Comparison of ENCODE assay signal across 27 cellular contexts in genomic region chr9:18240213-18240612, GRCh38.
"Had no signal": no experiment of that assay in that cellular context is flagged by ENCODE, and none has a peak within 500 bp of the region (broad histone marks: within the 10 kb centered on the region; RNA-seq: fewer than 3 reads in every experiment).

No MANE protein-coding gene starts in this region.

- H3K4me3 ChIP-seq: heart right ventricle, hepatocyte, lower lobe of right lung, pancreas, prostate gland, right lobe of liver, skin epidermis, stomach, testis, thyroid gland, transverse colon, upper lobe of left lung, vagina had no signal

- ATAC-seq: lower lobe of right lung; naive thymus-derived CD4-positive, alpha-beta T cell; natural killer cell treated with Interleukin-12 subunit alpha and Interleukin-12 subunit beta and Interleukin-15 and Interleukin-18, amount 100 ng/mL, for 72 hours; pancreas; right lobe of liver; stimulated activated naive B cell treated with anti-CD40 and anti-IgM and Interleukin-4, amounts not matched to agents 10 μg/mL and 1 μg/mL and 100 μg/mL, for 72 hours; stimulated activated naive CD8-positive, alpha-beta T cell treated with anti-CD3 and anti-CD28 coated beads, Interleukin-15, Interleukin-2, amounts not matched to agents 100 U/mL and 50 U/mL, for 24 hours had no signal

- H3K9me3 ChIP-seq: lower lobe of right lung, pancreas, prostate gland, right lobe of liver, testis, thyroid gland, transverse colon, vagina had no signal

- H3K4me1 ChIP-seq: lower lobe of right lung, pancreas, prostate gland, right lobe of liver, stomach, testis, thyroid gland, transverse colon, upper lobe of left lung, vagina had no signal

- H3K36me3 ChIP-seq: heart right ventricle, lower lobe of right lung, pancreas, prostate gland, right lobe of liver, stomach, thyroid gland, transverse colon, upper lobe of left lung, vagina had no signal

- H3K27ac Mint-ChIP-seq: naive thymus-derived CD4-positive, alpha-beta T cell; natural killer cell treated with Interleukin-12 subunit alpha and Interleukin-12 subunit beta and Interleukin-15 and Interleukin-18, amount 100 ng/mL, for 72 hours; stimulated activated naive B cell treated with anti-CD40 and anti-IgM and Interleukin-4, amounts not matched to agents 10 μg/mL and 1 μg/mL and 100 μg/mL, for 72 hours had no signal

- DNase-seq: heart right ventricle; islet precursor cell; lower lobe of right lung; mammary epithelial cell; mesenchymal stem cell; naive thymus-derived CD4-positive, alpha-beta T cell; nucleus accumbens; pancreas; posterior cingulate gyrus; retina; right lobe of liver; stimulated activated CD4-positive, alpha-beta T cell treated with anti-CD3 and anti-CD28 coated beads, Interleukin-12 subunit alpha, Interleukin-12 subunit beta, amount 100 ng/mL, for 4 hours; stimulated activated CD4-positive, alpha-beta T cell treated with anti-CD3 and anti-CD28 coated beads, Interleukin-15, amount 100 ng/mL, for 24 hours; stimulated activated CD4-positive, alpha-beta T cell treated with anti-CD3 and anti-CD28 coated beads, Interleukin-2, amount 100 ng/mL, for 24 hours; stimulated activated CD4-positive, alpha-beta T cell treated with anti-CD3 and anti-CD28 coated beads, Interleukin-4, amount 100 ng/mL, for 1 hour; stimulated activated naive B cell treated with anti-CD40 and anti-IgM and Interleukin-4, amounts not matched to agents 10 μg/mL and 1 μg/mL and 100 μg/mL, for 72 hours; stimulated activated naive CD8-positive, alpha-beta T cell treated with anti-CD3 and anti-CD28 coated beads, Interleukin-15, Interleukin-2, amounts not matched to agents 100 U/mL and 50 U/mL, for 24 hours; stomach; testis; thyroid gland; transverse colon; upper lobe of left lung had no signal

- H3K4me2 ChIP-seq: hepatocyte had no signal

- H3K27me3 ChIP-seq: hepatocyte, pancreas, right lobe of liver, stomach, testis, thyroid gland, transverse colon, upper lobe of left lung, vagina had no signal

- H3K27ac ChIP-seq: heart right ventricle, hepatocyte, lower lobe of right lung, pancreas, prostate gland, right lobe of liver, skin epidermis, stomach, testis, thyroid gland, transverse colon, upper lobe of left lung, vagina had no signal

- H3K79me2 ChIP-seq: hepatocyte had no signal

- H2AFZ ChIP-seq: hepatocyte had no signal

- H3K36me3 Mint-ChIP-seq: stimulated activated naive B cell treated with anti-CD40 and anti-IgM and Interleukin-4, amounts not matched to agents 10 μg/mL and 1 μg/mL and 100 μg/mL, for 72 hours had no signal
